ENCODE assay signal across 43 cellular contexts in genomic region chr16:20102021-20102420, GRCh38. TPM values are rescaled to one million over a fixed set of nuclear protein-coding genes. Genes with fewer than 3 reads are reported as not detected.
"Had no signal": no experiment of that assay in that cellular context is flagged by ENCODE, and none has a peak within 500 bp of the region (broad histone marks: within the 10 kb centered on the region; RNA-seq: fewer than 3 reads in every experiment).

No MANE protein-coding gene starts in this region.

- H3K27ac ChIP-seq: adrenal gland, ascending aorta, body of pancreas, brain microvascular endothelial cell, breast epithelium, cardiac muscle cell had no signal

- H3K36me3 Mint-ChIP-seq: activated naive CD4-positive, alpha-beta T cell treated with anti-CD3 and anti-CD28 coated beads, Interleukin-2, amount 10 ng/mL, durations not matched to agents 7 days and 5 days; activated naive CD4-positive, alpha-beta T cell treated with anti-CD3 and anti-CD28 coated beads, Interleukin-2, amount 50 U/mL, for 24 hours; activated naive CD4-positive, alpha-beta T cell treated with anti-CD3 and anti-CD28 coated beads, Interleukin-2, amount 50 U/mL, for 72 hours; activated naive CD8-positive, alpha-beta T cell; activated naive CD8-positive, alpha-beta T cell treated with anti-CD3 and anti-CD28 coated beads for 36 hours; activated naive CD8-positive, alpha-beta T cell treated with anti-CD3 and anti-CD28 coated beads, Interleukin-2, amount 10 ng/mL, durations not matched to agents 7 days and 5 days; brain had no signal

- H3K36me3 ChIP-seq: adrenal gland, ascending aorta, brain microvascular endothelial cell, breast epithelium, cardiac muscle cell had no signal

- H3K4me1 Mint-ChIP-seq: activated naive CD4-positive, alpha-beta T cell treated with anti-CD3 and anti-CD28 coated beads, Interleukin-2, amount 10 ng/mL, durations not matched to agents 7 days and 5 days; activated naive CD4-positive, alpha-beta T cell treated with anti-CD3 and anti-CD28 coated beads, Interleukin-2, amount 50 U/mL, for 24 hours; activated naive CD8-positive, alpha-beta T cell treated with anti-CD3 and anti-CD28 coated beads for 36 hours; activated naive CD8-positive, alpha-beta T cell treated with anti-CD3 and anti-CD28 coated beads, Interleukin-2, amount 10 ng/mL, durations not matched to agents 7 days and 5 days; activated naive CD8-positive, alpha-beta T cell treated with anti-CD3 and anti-CD28 coated beads, Interleukin-2, amount 50 U/mL, for 24 hours; activated T-helper 17 cell treated with anti-CD3 and anti-CD28 coated beads, Interleukin-2, amount 50 U/mL, for 72 hours; brain; central memory CD8-positive, alpha-beta T cell had no signal

- ATAC-seq: activated naive CD4-positive, alpha-beta T cell treated with anti-CD3 and anti-CD28 coated beads, Interleukin-2, amount 50 U/mL, for 72 hours; activated naive CD8-positive, alpha-beta T cell treated with anti-CD3 and anti-CD28 coated beads, Interleukin-2, amount 50 U/mL, for 24 hours; activated T-cell treated with anti-CD3 and anti-CD28 coated beads, Interleukin-2, amount 50 U/mL, for 4 hours; activated T-cell treated with anti-CD3 and anti-CD28 coated beads, Interleukin-2, amount 50 U/mL, for 72 hours; activated T-helper 17 cell treated with anti-CD3 and anti-CD28 coated beads, Interleukin-2, amount 50 U/mL, for 72 hours; body of pancreas had no signal

- H3K4me1 ChIP-seq: adrenal gland, ascending aorta, body of pancreas, breast epithelium had no signal

- H3K27me3 ChIP-seq: adrenal gland, ascending aorta, body of pancreas, brain microvascular endothelial cell, breast epithelium had no signal

- H3K9me3 ChIP-seq: adrenal gland, ascending aorta, body of pancreas, breast epithelium had no signal

- H3K27ac Mint-ChIP-seq: activated naive CD4-positive, alpha-beta T cell treated with anti-CD3 and anti-CD28 coated beads for 36 hours; activated naive CD4-positive, alpha-beta T cell treated with anti-CD3 and anti-CD28 coated beads, Interleukin-2, amount 10 ng/mL, durations not matched to agents 7 days and 5 days; activated naive CD4-positive, alpha-beta T cell treated with anti-CD3 and anti-CD28 coated beads, Interleukin-2, amount 50 U/mL, for 24 hours; activated naive CD4-positive, alpha-beta T cell treated with anti-CD3 and anti-CD28 coated beads, Interleukin-2, amount 50 U/mL, for 72 hours; activated naive CD8-positive, alpha-beta T cell; activated naive CD8-positive, alpha-beta T cell treated with anti-CD3 and anti-CD28 coated beads for 36 hours; activated naive CD8-positive, alpha-beta T cell treated with anti-CD3 and anti-CD28 coated beads, Interleukin-2, amount 10 ng/mL, durations not matched to agents 7 days and 5 days; activated naive CD8-positive, alpha-beta T cell treated with anti-CD3 and anti-CD28 coated beads, Interleukin-2, amount 50 U/mL, for 24 hours; activated T-cell treated with anti-CD3 and anti-CD28 coated beads, Interleukin-2, amount 50 U/mL, for 24 hours; activated T-cell treated with anti-CD3 and anti-CD28 coated beads, Interleukin-2, amount 50 U/mL, for 72 hours; activated T-helper 1 cell treated with anti-CD3 and anti-CD28 coated beads, Interleukin-12 subunit alpha, Interleukin-12 subunit beta, Interleukin-2, Interleukin-4 antibody, amounts not matched to agents 30 ng/mL and 10 ng/mL and 1 ng/mL, durations not matched to agents 14 hours and 24 hours and 36 hours; activated T-helper 17 cell treated with anti-CD3 and anti-CD28 coated beads, Interleukin-2, amount 50 U/mL, for 72 hours; activated T-helper 2 cell treated with anti-CD3 and anti-CD28 coated beads, Interferon-gamma antibody, Interleukin-2, Interleukin-4, amounts not matched to agents 10 μg/mL and 5 μg/mL and 100 μg/mL, durations not matched to agents 14 hours and 24 hours and 36 hours; brain had no signal

- FAIRE-seq: astrocyte, bronchial epithelial cell had no signal

- H3K4me3 Mint-ChIP-seq: activated naive CD4-positive, alpha-beta T cell treated with anti-CD3 and anti-CD28 coated beads for 36 hours; activated naive CD4-positive, alpha-beta T cell treated with anti-CD3 and anti-CD28 coated beads, Interleukin-2, amount 10 ng/mL, durations not matched to agents 7 days and 5 days; activated naive CD4-positive, alpha-beta T cell treated with anti-CD3 and anti-CD28 coated beads, Interleukin-2, amount 50 U/mL, for 24 hours; activated naive CD8-positive, alpha-beta T cell; activated naive CD8-positive, alpha-beta T cell treated with anti-CD3 and anti-CD28 coated beads for 36 hours; activated naive CD8-positive, alpha-beta T cell treated with anti-CD3 and anti-CD28 coated beads, Interleukin-2, amount 10 ng/mL, durations not matched to agents 7 days and 5 days; activated naive CD8-positive, alpha-beta T cell treated with anti-CD3 and anti-CD28 coated beads, Interleukin-2, amount 50 U/mL, for 24 hours; activated T-cell treated with anti-CD3 and anti-CD28 coated beads, Interleukin-2, amount 50 U/mL, for 24 hours; activated T-cell treated with anti-CD3 and anti-CD28 coated beads, Interleukin-2, amount 50 U/mL, for 4 hours; activated T-cell treated with anti-CD3 and anti-CD28 coated beads, Interleukin-2, amount 50 U/mL, for 72 hours; activated T-helper 1 cell treated with anti-CD3 and anti-CD28 coated beads, Interleukin-12 subunit alpha, Interleukin-12 subunit beta, Interleukin-2, Interleukin-4 antibody, amounts not matched to agents 30 ng/mL and 10 ng/mL and 1 ng/mL, durations not matched to agents 14 hours and 24 hours and 36 hours; activated T-helper 17 cell treated with anti-CD3 and anti-CD28 coated beads, Interleukin-2, amount 50 U/mL, for 72 hours; brain; central memory CD8-positive, alpha-beta T cell had no signal

- H3K27me3 Mint-ChIP-seq: activated naive CD4-positive, alpha-beta T cell treated with anti-CD3 and anti-CD28 coated beads, Interleukin-2, amount 10 ng/mL, durations not matched to agents 7 days and 5 days; activated naive CD8-positive, alpha-beta T cell treated with anti-CD3 and anti-CD28 coated beads for 36 hours; activated naive CD8-positive, alpha-beta T cell treated with anti-CD3 and anti-CD28 coated beads, Interleukin-2, amount 10 ng/mL, durations not matched to agents 7 days and 5 days; activated naive CD8-positive, alpha-beta T cell treated with anti-CD3 and anti-CD28 coated beads, Interleukin-2, amount 50 U/mL, for 24 hours; activated T-cell treated with anti-CD3 and anti-CD28 coated beads, Interleukin-2, amount 50 U/mL, for 24 hours; activated T-helper 17 cell treated with anti-CD3 and anti-CD28 coated beads, Interleukin-2, amount 50 U/mL, for 72 hours had no signal

- DNase-seq: activated effector memory CD4-positive, alpha-beta T cell treated with anti-CD3 and anti-CD28 coated beads, Interleukin-2, amount 50 U/mL, for 16 hours; activated effector memory CD4-positive, alpha-beta T cell treated with Interleukin-2 at 50 U/mL for 16 hours; activated gamma-delta T cell; activated gamma-delta T cell treated with Interleukin-2 at 50 U/mL for 16 hours; activated naive CD4-positive, alpha-beta T cell; activated naive CD4-positive, alpha-beta T cell treated with anti-CD3 and anti-CD28 coated beads for 36 hours; activated naive CD4-positive, alpha-beta T cell treated with anti-CD3 and anti-CD28 coated beads, Interleukin-2, amount 10 ng/mL, durations not matched to agents 7 days and 5 days; activated naive CD4-positive, alpha-beta T cell treated with anti-CD3 and anti-CD28 coated beads, Interleukin-2, amount 50 U/mL, for 16 hours; activated naive CD4-positive, alpha-beta T cell treated with Interleukin-2 at 50 U/mL for 16 hours; activated naive CD8-positive, alpha-beta T cell treated with anti-CD3 and anti-CD28 coated beads for 36 hours; activated naive CD8-positive, alpha-beta T cell treated with anti-CD3 and anti-CD28 coated beads, Interleukin-2, amount 10 ng/mL, durations not matched to agents 7 days and 5 days; activated naive CD8-positive, alpha-beta T cell treated with anti-CD3 and anti-CD28 coated beads, Interleukin-2, amount 50 U/mL, for 24 hours; activated T-cell treated with anti-CD3 and anti-CD28 coated beads for 4 hours; activated T-cell treated with anti-CD3 and anti-CD28 coated beads, Interleukin-2, amount 50 U/mL, for 1 hour; activated T-cell treated with anti-CD3 and anti-CD28 coated beads, Interleukin-2, amount 50 U/mL, for 24 hours; activated T-cell treated with anti-CD3 and anti-CD28 coated beads, Interleukin-2, amount 50 U/mL, for 4 hours; activated T-cell treated with anti-CD3 and anti-CD28 coated beads, Interleukin-2, amount 50 U/mL, for 48 hours; activated T-cell treated with anti-CD3 and anti-CD28 coated beads, Interleukin-2, amount 50 U/mL, for 72 hours; adrenal gland; amniotic stem cell; amygdala; anterior cingulate cortex; aorta; body of pancreas; brain microvascular endothelial cell; caudate nucleus; central memory CD4-positive, alpha-beta T cell; cerebellar nuclear complex had no signal

- H3K4me3 ChIP-seq: adrenal gland, ascending aorta, body of pancreas, breast epithelium, cardiac muscle cell had no signal

- H3K9me3 Mint-ChIP-seq: activated naive CD4-positive, alpha-beta T cell treated with anti-CD3 and anti-CD28 coated beads for 36 hours; activated naive CD4-positive, alpha-beta T cell treated with anti-CD3 and anti-CD28 coated beads, Interleukin-2, amount 50 U/mL, for 24 hours; activated naive CD8-positive, alpha-beta T cell treated with anti-CD3 and anti-CD28 coated beads for 36 hours; activated naive CD8-positive, alpha-beta T cell treated with anti-CD3 and anti-CD28 coated beads, Interleukin-2, amount 50 U/mL, for 24 hours; activated T-helper 2 cell treated with anti-CD3 and anti-CD28 coated beads, Interferon-gamma antibody, Interleukin-2, Interleukin-4, amounts not matched to agents 10 μg/mL and 5 μg/mL and 100 μg/mL, durations not matched to agents 14 hours and 24 hours and 36 hours had no signal

RNA-seq across cellular contexts. Expression of gene GPR139, which starts 28.3 kb away (rescaled TPM):
- total RNA-seq: activated naive CD4-positive, alpha-beta T cell treated with anti-CD3 and anti-CD28 coated beads for 36 hours; activated naive CD4-positive, alpha-beta T cell treated with anti-CD3 and anti-CD28 coated beads, Interleukin-2, amount 50 U/mL, for 72 hours; activated naive CD8-positive, alpha-beta T cell treated with anti-CD3 and anti-CD28 coated beads for 36 hours; activated naive CD8-positive, alpha-beta T cell treated with anti-CD3 and anti-CD28 coated beads, Interleukin-2, amount 10 ng/mL, durations not matched to agents 7 days and 5 days; activated T-cell treated with anti-CD3 and anti-CD28 coated beads, Interleukin-2, amount 50 U/mL, for 4 hours; activated T-cell treated with anti-CD3 and anti-CD28 coated beads, Interleukin-2, amount 50 U/mL, for 72 hours; activated T-helper 1 cell treated with anti-CD3 and anti-CD28 coated beads, Interleukin-12 subunit alpha, Interleukin-12 subunit beta, Interleukin-2, Interleukin-4 antibody, amounts not matched to agents 30 ng/mL and 10 ng/mL and 1 ng/mL, durations not matched to agents 14 hours and 24 hours and 36 hours; activated T-helper 17 cell treated with anti-CD3 and anti-CD28 coated beads, Interleukin-2, amount 50 U/mL, for 72 hours; activated T-helper 2 cell treated with anti-CD3 and anti-CD28 coated beads, Interferon-gamma antibody, Interleukin-2, Interleukin-4, amounts not matched to agents 10 μg/mL and 5 μg/mL and 100 μg/mL, durations not matched to agents 14 hours and 24 hours and 36 hours; adrenal gland; aorta; ascending aorta; astrocyte; body of pancreas; breast epithelium; bronchial epithelial cell; cardiac muscle cell; cardiac septum had no signal
- polyA plus RNA-seq: adipose tissue, adrenal gland, aorta, cardiac muscle cell had no signal
